1 cellular context compared by ENCODE assay signal in genomic region chr5:138032572-138033274, GRCh38.
A peak's percentile ranks its signal among the peaks of the same experiment; 100 is the strongest.
TF ChIP-seq lines count a peak whose summit lies in the region.

Gene FAM13B, minus strand, starts transcription at chr5:138033079. Its CDS starts 13,968 bp downstream, at chr5:138019111.

TF ChIP-seq in K562, 482 proteins besides CTCF, POLR2A, EP300 and RAD21 (continued from another document and continues in another):
- TF ChIP-seq REST (CRISPR knock-in tag; IDR thresholded peaks at IDR 0.05; ENCODE audit: low read depth) (no peak), ZKSCAN3 (CRISPR knock-in tag; IDR thresholded peaks at IDR 0.05) (no peak), ATF7 (IDR thresholded peaks at IDR 0.05) (0 out of 2 replicates have a peak, but pooled peaks have one; percentile 60), TEAD4 (IDR thresholded peaks at IDR 0.05; ENCODE audit: low read length) (peak; percentile 13; the same call in 1 of the 2 replicates), TEAD4 (CRISPR knock-in tag; IDR thresholded peaks at IDR 0.05; ENCODE audit: borderline replicate concordance) (no peak), LARP7 (IDR thresholded peaks at IDR 0.05) (peak; percentile 64; the same call in 1 of the 2 replicates), ZNF316 (IDR thresholded peaks at IDR 0.05) (peak; percentile 30; the same call in 1 of the 2 replicates), TEAD1 (CRISPR knock-in tag; IDR thresholded peaks at IDR 0.05) (peak in 1 of 2 experiments; percentile 57; a peak in 1 of 4 replicates), POLR2AphosphoS5 (IDR thresholded peaks at IDR 0.05; ENCODE audit: control insufficient read depth, insufficient read depth, low read depth, low read length) (peak; percentile 84), ZNF589 (CRISPR knock-in tag; IDR thresholded peaks at IDR 0.05; ENCODE audit: low read depth) (no peak), MAFG (tag; conservative IDR thresholded peaks at IDR 0.05) (no peak), JUN (IDR thresholded peaks at IDR 0.05; ENCODE audit: borderline replicate concordance, low read depth, low read length) (no peak), JUN (CRISPR knock-in tag; IDR thresholded peaks at IDR 0.05; ENCODE audit: borderline replicate concordance) (0 out of 2 replicates have a peak, but pooled peaks have one; percentile 11), GTF2E2 (tag; IDR thresholded peaks at IDR 0.05) (peak; percentile 93), RBM34 (IDR thresholded peaks at IDR 0.05; ENCODE audit: borderline replicate concordance, insufficient read depth, low read length) (0 out of 2 replicates have a peak, but pooled peaks have one; percentile 34), POLR3A (IDR thresholded peaks at IDR 0.05; ENCODE audit: borderline replicate concordance, extremely low read depth, insufficient read depth, insufficient read length) (no peak), BCOR (IDR thresholded peaks at IDR 0.05) (peak; percentile 82), POLR2G (IDR thresholded peaks at IDR 0.05; ENCODE audit: low read depth, low read length) (peak; percentile 97), ZEB2 (IDR thresholded peaks at IDR 0.05) (0 out of 2 replicates have a peak, but pooled peaks have one; percentile 9), GABPB1 (CRISPR knock-in tag; IDR thresholded peaks at IDR 0.05) (peak; percentile 88), FUS (optimal IDR thresholded peaks at IDR 0.05; ENCODE audit: low read depth, low read length) (peak; percentile 52), MBD2 (IDR thresholded peaks at IDR 0.05; ENCODE audit: borderline replicate concordance, low read depth) (peak; percentile 70; the same call in 1 of the 2 replicates), FIP1L1 (IDR thresholded peaks at IDR 0.05; ENCODE audit: low read depth, low read length, poor library complexity, severe bottlenecking) (peak; percentile 94), POLR2AphosphoS2 (IDR thresholded peaks at IDR 0.05; ENCODE audit: low read length) (no peak), SMARCA5 (IDR thresholded peaks at IDR 0.05) (0 out of 2 replicates have a peak, but pooled peaks have one; percentile 37), MYC (IDR thresholded peaks at IDR 0.05; ENCODE audit: low read depth, low read length) (0 out of 2 replicates have a peak, but pooled peaks have one; percentile 39), MYC (CRISPR knock-in tag; IDR thresholded peaks at IDR 0.05; ENCODE audit: borderline replicate concordance, low read depth) (no peak)
- TF ChIP-seq, protein P1, sequence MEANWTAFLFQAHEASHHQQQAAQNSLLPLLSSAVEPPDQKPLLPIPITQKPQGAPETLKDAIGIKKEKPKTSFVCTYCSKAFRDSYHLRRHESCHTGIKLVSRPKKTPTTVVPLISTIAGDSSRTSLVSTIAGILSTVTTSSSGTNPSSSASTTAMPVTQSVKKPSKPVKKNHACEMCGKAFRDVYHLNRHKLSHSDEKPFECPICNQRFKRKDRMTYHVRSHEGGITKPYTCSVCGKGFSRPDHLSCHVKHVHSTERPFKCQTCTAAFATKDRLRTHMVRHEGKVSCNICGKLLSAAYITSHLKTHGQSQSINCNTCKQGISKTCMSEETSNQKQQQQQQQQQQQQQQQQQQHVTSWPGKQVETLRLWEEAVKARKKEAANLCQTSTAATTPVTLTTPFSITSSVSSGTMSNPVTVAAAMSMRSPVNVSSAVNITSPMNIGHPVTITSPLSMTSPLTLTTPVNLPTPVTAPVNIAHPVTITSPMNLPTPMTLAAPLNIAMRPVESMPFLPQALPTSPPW (CRISPR knock-in tag; IDR thresholded peaks at IDR 0.05): peak; percentile 79
- TF ChIP-seq, protein P2, sequence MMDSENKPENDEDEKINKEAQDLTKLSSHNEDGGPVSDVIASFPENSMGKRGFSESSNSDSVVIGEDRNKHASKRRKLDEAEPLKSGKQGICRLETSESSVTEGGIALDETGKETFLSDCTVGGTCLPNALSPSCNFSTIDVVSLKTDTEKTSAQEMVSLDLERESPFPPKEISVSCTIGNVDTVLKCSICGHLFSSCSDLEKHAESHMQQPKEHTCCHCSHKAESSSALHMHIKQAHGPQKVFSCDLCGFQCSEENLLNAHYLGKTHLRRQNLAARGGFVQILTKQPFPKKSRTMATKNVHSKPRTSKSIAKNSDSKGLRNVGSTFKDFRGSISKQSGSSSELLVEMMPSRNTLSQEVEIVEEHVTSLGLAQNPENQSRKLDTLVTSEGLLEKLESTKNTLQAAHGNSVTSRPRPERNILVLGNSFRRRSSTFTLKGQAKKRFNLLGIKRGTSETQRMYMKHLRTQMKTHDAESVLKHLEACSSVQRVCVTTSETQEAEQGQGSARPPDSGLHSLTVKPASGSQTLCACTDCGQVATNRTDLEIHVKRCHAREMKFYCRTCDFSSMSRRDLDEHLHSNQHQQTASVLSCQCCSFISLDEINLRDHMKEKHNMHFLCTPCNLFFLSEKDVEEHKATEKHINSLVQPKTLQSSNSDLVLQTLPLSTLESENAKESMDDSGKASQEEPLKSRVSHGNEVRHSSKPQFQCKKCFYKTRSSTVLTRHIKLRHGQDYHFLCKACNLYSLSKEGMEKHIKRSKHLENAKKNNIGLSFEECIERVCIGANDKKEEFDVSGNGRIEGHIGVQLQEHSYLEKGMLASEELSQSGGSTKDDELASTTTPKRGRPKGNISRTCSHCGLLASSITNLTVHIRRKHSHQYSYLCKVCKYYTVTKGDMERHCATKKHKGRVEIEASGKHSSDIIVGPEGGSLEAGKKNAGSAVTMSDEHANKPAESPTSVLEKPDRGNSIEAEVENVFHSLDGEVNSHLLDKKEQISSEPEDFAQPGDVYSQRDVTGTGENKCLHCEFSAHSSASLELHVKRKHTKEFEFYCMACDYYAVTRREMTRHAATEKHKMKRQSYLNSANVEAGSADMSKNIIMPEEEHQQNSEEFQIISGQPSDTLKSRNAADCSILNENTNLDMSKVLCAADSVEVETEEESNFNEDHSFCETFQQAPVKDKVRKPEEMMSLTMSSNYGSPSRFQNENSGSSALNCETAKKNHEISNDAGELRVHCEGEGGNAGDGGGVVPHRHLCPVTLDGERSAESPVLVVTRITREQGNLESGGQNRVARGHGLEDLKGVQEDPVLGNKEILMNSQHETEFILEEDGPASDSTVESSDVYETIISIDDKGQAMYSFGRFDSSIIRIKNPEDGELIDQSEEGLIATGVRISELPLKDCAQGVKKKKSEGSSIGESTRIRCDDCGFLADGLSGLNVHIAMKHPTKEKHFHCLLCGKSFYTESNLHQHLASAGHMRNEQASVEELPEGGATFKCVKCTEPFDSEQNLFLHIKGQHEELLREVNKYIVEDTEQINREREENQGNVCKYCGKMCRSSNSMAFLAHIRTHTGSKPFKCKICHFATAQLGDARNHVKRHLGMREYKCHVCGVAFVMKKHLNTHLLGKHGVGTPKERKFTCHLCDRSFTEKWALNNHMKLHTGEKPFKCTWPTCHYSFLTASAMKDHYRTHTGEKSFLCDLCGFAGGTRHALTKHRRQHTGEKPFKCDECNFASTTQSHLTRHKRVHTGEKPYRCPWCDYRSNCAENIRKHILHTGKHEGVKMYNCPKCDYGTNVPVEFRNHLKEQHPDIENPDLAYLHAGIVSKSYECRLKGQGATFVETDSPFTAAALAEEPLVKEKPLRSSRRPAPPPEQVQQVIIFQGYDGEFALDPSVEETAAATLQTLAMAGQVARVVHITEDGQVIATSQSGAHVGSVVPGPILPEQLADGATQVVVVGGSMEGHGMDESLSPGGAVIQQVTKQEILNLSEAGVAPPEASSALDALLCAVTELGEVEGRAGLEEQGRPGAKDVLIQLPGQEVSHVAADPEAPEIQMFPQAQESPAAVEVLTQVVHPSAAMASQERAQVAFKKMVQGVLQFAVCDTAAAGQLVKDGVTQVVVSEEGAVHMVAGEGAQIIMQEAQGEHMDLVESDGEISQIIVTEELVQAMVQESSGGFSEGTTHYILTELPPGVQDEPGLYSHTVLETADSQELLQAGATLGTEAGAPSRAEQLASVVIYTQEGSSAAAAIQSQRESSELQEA (IDR thresholded peaks at IDR 0.05; ENCODE audit: low read depth): peak; percentile 49; the same call in 1 of the 2 replicates
- TF ChIP-seq, protein P3, sequence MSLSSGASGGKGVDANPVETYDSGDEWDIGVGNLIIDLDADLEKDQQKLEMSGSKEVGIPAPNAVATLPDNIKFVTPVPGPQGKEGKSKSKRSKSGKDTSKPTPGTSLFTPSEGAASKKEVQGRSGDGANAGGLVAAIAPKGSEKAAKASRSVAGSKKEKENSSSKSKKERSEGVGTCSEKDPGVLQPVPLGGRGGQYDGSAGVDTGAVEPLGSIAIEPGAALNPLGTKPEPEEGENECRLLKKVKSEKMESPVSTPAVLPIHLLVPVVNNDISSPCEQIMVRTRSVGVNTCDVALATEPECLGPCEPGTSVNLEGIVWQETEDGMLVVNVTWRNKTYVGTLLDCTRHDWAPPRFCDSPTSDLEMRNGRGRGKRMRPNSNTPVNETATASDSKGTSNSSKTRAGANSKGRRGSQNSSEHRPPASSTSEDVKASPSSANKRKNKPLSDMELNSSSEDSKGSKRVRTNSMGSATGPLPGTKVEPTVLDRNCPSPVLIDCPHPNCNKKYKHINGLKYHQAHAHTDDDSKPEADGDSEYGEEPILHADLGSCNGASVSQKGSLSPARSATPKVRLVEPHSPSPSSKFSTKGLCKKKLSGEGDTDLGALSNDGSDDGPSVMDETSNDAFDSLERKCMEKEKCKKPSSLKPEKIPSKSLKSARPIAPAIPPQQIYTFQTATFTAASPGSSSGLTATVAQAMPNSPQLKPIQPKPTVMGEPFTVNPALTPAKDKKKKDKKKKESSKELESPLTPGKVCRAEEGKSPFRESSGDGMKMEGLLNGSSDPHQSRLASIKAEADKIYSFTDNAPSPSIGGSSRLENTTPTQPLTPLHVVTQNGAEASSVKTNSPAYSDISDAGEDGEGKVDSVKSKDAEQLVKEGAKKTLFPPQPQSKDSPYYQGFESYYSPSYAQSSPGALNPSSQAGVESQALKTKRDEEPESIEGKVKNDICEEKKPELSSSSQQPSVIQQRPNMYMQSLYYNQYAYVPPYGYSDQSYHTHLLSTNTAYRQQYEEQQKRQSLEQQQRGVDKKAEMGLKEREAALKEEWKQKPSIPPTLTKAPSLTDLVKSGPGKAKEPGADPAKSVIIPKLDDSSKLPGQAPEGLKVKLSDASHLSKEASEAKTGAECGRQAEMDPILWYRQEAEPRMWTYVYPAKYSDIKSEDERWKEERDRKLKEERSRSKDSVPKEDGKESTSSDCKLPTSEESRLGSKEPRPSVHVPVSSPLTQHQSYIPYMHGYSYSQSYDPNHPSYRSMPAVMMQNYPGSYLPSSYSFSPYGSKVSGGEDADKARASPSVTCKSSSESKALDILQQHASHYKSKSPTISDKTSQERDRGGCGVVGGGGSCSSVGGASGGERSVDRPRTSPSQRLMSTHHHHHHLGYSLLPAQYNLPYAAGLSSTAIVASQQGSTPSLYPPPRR (CRISPR knock-in tag; IDR thresholded peaks at IDR 0.05; ENCODE audit: borderline replicate concordance): peak; percentile 73; the same call in 1 of the 2 replicates
- TF ChIP-seq, protein P4, sequence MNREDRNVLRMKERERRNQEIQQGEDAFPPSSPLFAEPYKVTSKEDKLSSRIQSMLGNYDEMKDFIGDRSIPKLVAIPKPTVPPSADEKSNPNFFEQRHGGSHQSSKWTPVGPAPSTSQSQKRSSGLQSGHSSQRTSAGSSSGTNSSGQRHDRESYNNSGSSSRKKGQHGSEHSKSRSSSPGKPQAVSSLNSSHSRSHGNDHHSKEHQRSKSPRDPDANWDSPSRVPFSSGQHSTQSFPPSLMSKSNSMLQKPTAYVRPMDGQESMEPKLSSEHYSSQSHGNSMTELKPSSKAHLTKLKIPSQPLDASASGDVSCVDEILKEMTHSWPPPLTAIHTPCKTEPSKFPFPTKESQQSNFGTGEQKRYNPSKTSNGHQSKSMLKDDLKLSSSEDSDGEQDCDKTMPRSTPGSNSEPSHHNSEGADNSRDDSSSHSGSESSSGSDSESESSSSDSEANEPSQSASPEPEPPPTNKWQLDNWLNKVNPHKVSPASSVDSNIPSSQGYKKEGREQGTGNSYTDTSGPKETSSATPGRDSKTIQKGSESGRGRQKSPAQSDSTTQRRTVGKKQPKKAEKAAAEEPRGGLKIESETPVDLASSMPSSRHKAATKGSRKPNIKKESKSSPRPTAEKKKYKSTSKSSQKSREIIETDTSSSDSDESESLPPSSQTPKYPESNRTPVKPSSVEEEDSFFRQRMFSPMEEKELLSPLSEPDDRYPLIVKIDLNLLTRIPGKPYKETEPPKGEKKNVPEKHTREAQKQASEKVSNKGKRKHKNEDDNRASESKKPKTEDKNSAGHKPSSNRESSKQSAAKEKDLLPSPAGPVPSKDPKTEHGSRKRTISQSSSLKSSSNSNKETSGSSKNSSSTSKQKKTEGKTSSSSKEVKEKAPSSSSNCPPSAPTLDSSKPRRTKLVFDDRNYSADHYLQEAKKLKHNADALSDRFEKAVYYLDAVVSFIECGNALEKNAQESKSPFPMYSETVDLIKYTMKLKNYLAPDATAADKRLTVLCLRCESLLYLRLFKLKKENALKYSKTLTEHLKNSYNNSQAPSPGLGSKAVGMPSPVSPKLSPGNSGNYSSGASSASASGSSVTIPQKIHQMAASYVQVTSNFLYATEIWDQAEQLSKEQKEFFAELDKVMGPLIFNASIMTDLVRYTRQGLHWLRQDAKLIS (CRISPR knock-in tag; IDR thresholded peaks at IDR 0.05): peak; percentile 73; the same call in 1 of the 2 replicates
- TF ChIP-seq, protein P5, sequence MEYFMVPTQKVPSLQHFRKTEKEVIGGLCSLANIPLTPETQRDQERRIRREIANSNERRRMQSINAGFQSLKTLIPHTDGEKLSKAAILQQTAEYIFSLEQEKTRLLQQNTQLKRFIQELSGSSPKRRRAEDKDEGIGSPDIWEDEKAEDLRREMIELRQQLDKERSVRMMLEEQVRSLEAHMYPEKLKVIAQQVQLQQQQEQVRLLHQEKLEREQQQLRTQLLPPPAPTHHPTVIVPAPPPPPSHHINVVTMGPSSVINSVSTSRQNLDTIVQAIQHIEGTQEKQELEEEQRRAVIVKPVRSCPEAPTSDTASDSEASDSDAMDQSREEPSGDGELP (CRISPR knock-in tag; IDR thresholded peaks at IDR 0.05; ENCODE audit: borderline replicate concordance): peak; percentile 54; the same call in 1 of the 2 replicates
